Comparison of ENCODE assay signal across 8 cellular contexts in the genomic region with DNA sequence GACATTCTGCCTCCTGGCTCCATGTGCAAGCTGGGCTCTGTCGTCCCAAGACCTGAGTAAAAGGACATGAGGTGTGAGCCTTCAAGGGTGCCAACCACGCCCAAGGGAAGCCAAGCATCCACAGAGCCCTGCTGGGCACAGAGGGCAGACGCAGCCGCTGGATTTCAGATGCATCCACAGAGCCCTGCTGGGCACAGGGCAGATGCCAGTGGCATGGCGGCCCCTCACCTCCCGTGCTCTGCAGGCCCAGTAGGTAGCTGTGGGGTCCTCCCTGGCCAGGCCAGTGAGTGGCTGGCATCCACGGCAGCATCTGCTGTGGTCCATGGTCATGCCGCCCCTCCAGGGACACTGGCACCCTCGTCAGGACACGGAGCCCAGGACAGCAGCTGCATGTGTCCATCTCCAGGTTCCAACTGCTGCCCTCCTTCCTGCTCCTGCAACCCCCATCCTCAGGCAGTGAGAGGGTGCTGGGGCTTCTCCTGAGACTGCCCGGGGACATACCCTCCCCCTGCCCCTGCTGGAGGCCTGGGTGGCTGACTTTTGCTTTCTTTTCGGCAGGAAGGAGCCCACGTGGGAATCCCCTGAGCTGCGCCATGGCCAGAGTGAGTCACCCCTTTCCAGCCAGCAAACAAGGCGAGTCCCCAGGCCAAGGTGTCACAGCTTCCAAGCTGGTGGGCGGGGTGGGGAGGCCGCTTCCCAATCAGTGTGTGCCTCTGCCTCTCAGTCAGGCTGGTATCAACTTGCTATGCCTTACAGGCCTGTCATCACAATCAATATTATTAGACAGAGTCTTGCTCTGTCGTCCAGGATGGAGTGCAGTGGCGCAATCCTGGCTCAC. TPM values are rescaled to one million over a fixed set of nuclear protein-coding genes. Genes with fewer than 3 reads are reported as not detected.
DNase-seq lines count a peak whose midpoint lies in the region; ATAC-seq, FAIRE-seq and TF ChIP-seq lines count a peak whose summit lies in the region.

No MANE protein-coding gene starts in this region.

- peak overlapping the region; percentile 77 for H3K27ac Mint-ChIP-seq in dendritic cell treated with granulocyte-macrophage colony-stimulating factor and Interleukin-4, amounts not matched to agents 40 ng/mL and 50 ng/mL, for 4 days
- peak overlapping the region; percentile 83 to 95 (median 90) for H3K27ac Mint-ChIP-seq in naive thymus-derived CD8-positive, alpha-beta T cell
- H3K27ac Mint-ChIP-seq in glutamatergic neuron (ENCODE audit: unreplicated experiment) = no peak overlapping the region

- FAIRE-seq in GM12891 (lab: Jason Lieb, UNC) = peak; percentile 88

- H3K9me3 Mint-ChIP-seq in dendritic cell treated with granulocyte-macrophage colony-stimulating factor and Interleukin-4, amounts not matched to agents 40 ng/mL and 50 ng/mL, for 4 days = no peaks in the 10 kb centered on the region
- H3K9me3 Mint-ChIP-seq in naive thymus-derived CD8-positive, alpha-beta T cell = no peaks in the 10 kb centered on the region
- peaks cover 2% of the 10 kb centered on the region for H3K9me3 Mint-ChIP-seq in glutamatergic neuron (ENCODE audit: unreplicated experiment)

- DNase-seq in GM12891 (ENCODE audit: insufficient read length, low spot score) = peak; percentile 79
- peak; percentile 81 to 85 for DNase-seq in activated CD4-positive, alpha-beta T cell treated with anti-CD3 and anti-CD28 coated beads for 24 hours (ENCODE audit: low read depth in 2 of 2)
- DNase-seq in naive thymus-derived CD8-positive, alpha-beta T cell = peak; percentile 54 to 87 (median 66)
- DNase-seq in NCI-H1417 treated with DMSO at 0.1 percent for 48 hours (lab: John Stamatoyannopoulos, UW) = no peak
- DNase-seq in glutamatergic neuron = no peak

- H3K27me3 ChIP-seq in HUES6 (ENCODE audit: control insufficient read depth, insufficient read depth, low read length) (no peaks in the 10 kb centered on the region), thymus (ENCODE audit: control insufficient read depth, insufficient read depth) (no peaks in the 10 kb centered on the region)

- peaks cover 17% of the 10 kb centered on the region for H3K27me3 Mint-ChIP-seq in dendritic cell treated with granulocyte-macrophage colony-stimulating factor and Interleukin-4, amounts not matched to agents 40 ng/mL and 50 ng/mL, for 4 days
- no peaks in the 10 kb centered on the region for H3K27me3 Mint-ChIP-seq in naive thymus-derived CD8-positive, alpha-beta T cell
- peaks cover 2% of the 10 kb centered on the region for H3K27me3 Mint-ChIP-seq in glutamatergic neuron (ENCODE audit: unreplicated experiment)

- POLR2A ChIA-PET in naive thymus-derived CD8-positive, alpha-beta T cell (lab: Charles Lee) = interaction anchor here (0.7 to 1.5 kb wide), 13 partner anchors 10 to 165 kb away, joined by 3 to 8 read pairs (median 3); a partner anchor contains a TSS

- intact Hi-C loops in dendritic cell treated with granulocyte-macrophage colony-stimulating factor and Interleukin-4, amounts not matched to agents 40 ng/mL and 50 ng/mL, for 4 days (cut with micrococcal nuclease) = no loop called here

- TF ChIP-seq CTCF in glutamatergic neuron (IDR thresholded peaks at IDR 0.05; ENCODE audit: partially characterized antibody, unreplicated experiment) = no peak

- H3K4me3 Mint-ChIP-seq in dendritic cell treated with granulocyte-macrophage colony-stimulating factor and Interleukin-4, amounts not matched to agents 40 ng/mL and 50 ng/mL, for 4 days = peak overlapping the region; percentile 54
- peak overlapping the region; percentile 58 to 84 (median 74) for H3K4me3 Mint-ChIP-seq in naive thymus-derived CD8-positive, alpha-beta T cell
- H3K4me3 Mint-ChIP-seq in glutamatergic neuron (ENCODE audit: unreplicated experiment) = no peak overlapping the region

- peak; percentile 41 to 43 for ATAC-seq in naive thymus-derived CD8-positive, alpha-beta T cell

- no peaks in the 10 kb centered on the region for H3K9me3 ChIP-seq in HUES6 (ENCODE audit: control insufficient read depth, insufficient read depth, low read depth, low read length)
- H3K9me3 ChIP-seq in thymus (ENCODE audit: control insufficient read depth) = no peaks in the 10 kb centered on the region

- 60% methylated on average over 19 of the region's 19 CpGs for WGBS in thymus

- TF ChIP-seq POLR2A in GM12891 (IDR thresholded peaks at IDR 0.05; ENCODE audit: low read depth, low read length) = no peak

- H3K36me3 Mint-ChIP-seq in dendritic cell treated with granulocyte-macrophage colony-stimulating factor and Interleukin-4, amounts not matched to agents 40 ng/mL and 50 ng/mL, for 4 days (ENCODE audit: low read depth) = peaks cover 6% of the 10 kb centered on the region
- H3K36me3 Mint-ChIP-seq in naive thymus-derived CD8-positive, alpha-beta T cell = no peaks in the 10 kb centered on the region
- no peaks in the 10 kb centered on the region for H3K36me3 Mint-ChIP-seq in glutamatergic neuron (ENCODE audit: unreplicated experiment)

- H3K4me3 ChIP-seq in HUES6 (ENCODE audit: low read depth, low read length) (no peak overlapping the region), thymus (ENCODE audit: low read length) (no peak overlapping the region)

- no peak overlapping the region for H3K27ac ChIP-seq in HUES6 (ENCODE audit: low read depth, low read length)
- peak overlapping the region; percentile 1 for H3K27ac ChIP-seq in thymus (ENCODE audit: low read depth)

- no peaks in the 10 kb centered on the region for H3K36me3 ChIP-seq in HUES6 (ENCODE audit: control insufficient read depth, insufficient read depth, low read length)
- H3K36me3 ChIP-seq in thymus (ENCODE audit: control insufficient read depth, insufficient read depth) = no peaks in the 10 kb centered on the region

- H3K4me1 Mint-ChIP-seq in dendritic cell treated with granulocyte-macrophage colony-stimulating factor and Interleukin-4, amounts not matched to agents 40 ng/mL and 50 ng/mL, for 4 days (ENCODE audit: low read depth) = peaks cover 40% of the 10 kb centered on the region
- peaks cover 6 to 35% (median 25%) of the 10 kb centered on the region in 4 donors for H3K4me1 Mint-ChIP-seq in naive thymus-derived CD8-positive, alpha-beta T cell
- H3K4me1 Mint-ChIP-seq in glutamatergic neuron (ENCODE audit: low read depth, unreplicated experiment) = peaks cover 2% of the 10 kb centered on the region

- H3K4me1 ChIP-seq in HUES6 (ENCODE audit: control insufficient read depth, insufficient read depth, low read length) (peaks cover 17% of the 10 kb centered on the region), thymus (ENCODE audit: control insufficient read depth, insufficient read depth, low read length) (peaks cover 7% of the 10 kb centered on the region)

- peak overlapping the region; percentile 18 for H3K9ac ChIP-seq in HUES6 (ENCODE audit: low read length)

TF ChIP-seq in GM12891, 5 proteins besides CTCF, POLR2A, EP300 and RAD21:
- TF ChIP-seq TAF1 (IDR thresholded peaks at IDR 0.05; ENCODE audit: low read depth, low read length) (no peak), POU2F2 (IDR thresholded peaks at IDR 0.05; ENCODE audit: low read depth, low read length) (no peak), PAX5 (IDR thresholded peaks at IDR 0.05; ENCODE audit: insufficient read depth, low read length, severe bottlenecking) (no peak), SPI1 (IDR thresholded peaks at IDR 0.05; ENCODE audit: low read depth, low read length) (no peak), POLR2AphosphoS5 (IDR thresholded peaks at IDR 0.05; ENCODE audit: low read depth, low read length) (no peak)

RNA-seq across cellular contexts. Expression of a gene that starts 4.0 kb away (rescaled TPM):
- polyA plus RNA-seq in GM12891 (2012; ENCODE audit: low read depth, missing spikeins) = 14.1 TPM
- 10 to 100 TPM; 28.0 to 34.4 TPM for total RNA-seq in naive thymus-derived CD8-positive, alpha-beta T cell
- polyA plus RNA-seq in naive thymus-derived CD8-positive, alpha-beta T cell = 10 to 100 TPM in 2 of 3 donors, 1 to 10 TPM in 1; 7.9 to 24.4 (median 12.2) TPM
- polyA plus RNA-seq in thymus = 18.8 TPM
- 27.3 TPM for total RNA-seq in glutamatergic neuron (ENCODE audit: unreplicated experiment)

RNA-seq across cellular contexts. Expression of a gene that starts 16.2 kb away (rescaled TPM):
- polyA plus RNA-seq in GM12891 (2012; ENCODE audit: low read depth, missing spikeins) = 423 TPM
- total RNA-seq in naive thymus-derived CD8-positive, alpha-beta T cell = 100 to 1,000 TPM; 291 to 301 TPM
- polyA plus RNA-seq in naive thymus-derived CD8-positive, alpha-beta T cell = 100 to 1,000 TPM; 319 to 403 (median 380) TPM
- polyA plus RNA-seq in thymus = 407 TPM
- total RNA-seq in glutamatergic neuron (ENCODE audit: unreplicated experiment) = 343 TPM

RNA-seq across cellular contexts. Expression of a gene that starts 30.2 kb away (rescaled TPM):
- polyA plus RNA-seq in GM12891 (2012; ENCODE audit: low read depth, missing spikeins) = 4.4 TPM
- total RNA-seq in naive thymus-derived CD8-positive, alpha-beta T cell = 1 to 10 TPM; 6.3 to 7.5 TPM
- polyA plus RNA-seq in naive thymus-derived CD8-positive, alpha-beta T cell = under 1 TPM in 2 of 3 donors, not detected in 1; 0.14 to 0.35 TPM
- 14.0 TPM for polyA plus RNA-seq in thymus
- 17.6 TPM for total RNA-seq in glutamatergic neuron (ENCODE audit: unreplicated experiment)

RNA-seq across cellular contexts. Expression of a gene that starts 33.1 kb away (rescaled TPM):
- 204 TPM for polyA plus RNA-seq in GM12891 (2012; ENCODE audit: low read depth, missing spikeins)
- 10 to 100 TPM; 25.2 to 29.6 TPM for total RNA-seq in naive thymus-derived CD8-positive, alpha-beta T cell
- 10 to 100 TPM; 82.6 to 98.1 (median 83.1) TPM for polyA plus RNA-seq in naive thymus-derived CD8-positive, alpha-beta T cell
- 85.7 TPM for polyA plus RNA-seq in thymus
- total RNA-seq in glutamatergic neuron (ENCODE audit: unreplicated experiment) = 101 TPM

RNA-seq across cellular contexts. Expression of a gene that starts 40.0 kb away (rescaled TPM):
- 1.8 TPM for polyA plus RNA-seq in GM12891 (2012; ENCODE audit: low read depth, missing spikeins)
- 1 to 10 TPM; 1.3 TPM for total RNA-seq in naive thymus-derived CD8-positive, alpha-beta T cell
- under 1 TPM in 2 of 3 donors, not detected in 1; 0.05 to 0.10 TPM for polyA plus RNA-seq in naive thymus-derived CD8-positive, alpha-beta T cell
- polyA plus RNA-seq in thymus = 1.8 TPM
- total RNA-seq in glutamatergic neuron (ENCODE audit: unreplicated experiment) = 15.3 TPM

Comparison
In these comparisons a context has a peak if more than half of its experiments do, and no peak if none do; other contexts are left out.
1. DNase-seq: peak in GM12891 (single experiment), activated CD4-positive, alpha-beta T cell treated with anti-CD3 and anti-CD28 coated beads for 24 hours (2 of 2) and naive thymus-derived CD8-positive, alpha-beta T cell (10 of 10); none in NCI-H1417 treated with DMSO at 0.1 percent for 48 hours (single experiment) and glutamatergic neuron (single experiment).